ENCODE assay signal across 8 cellular contexts in the genomic region with DNA sequence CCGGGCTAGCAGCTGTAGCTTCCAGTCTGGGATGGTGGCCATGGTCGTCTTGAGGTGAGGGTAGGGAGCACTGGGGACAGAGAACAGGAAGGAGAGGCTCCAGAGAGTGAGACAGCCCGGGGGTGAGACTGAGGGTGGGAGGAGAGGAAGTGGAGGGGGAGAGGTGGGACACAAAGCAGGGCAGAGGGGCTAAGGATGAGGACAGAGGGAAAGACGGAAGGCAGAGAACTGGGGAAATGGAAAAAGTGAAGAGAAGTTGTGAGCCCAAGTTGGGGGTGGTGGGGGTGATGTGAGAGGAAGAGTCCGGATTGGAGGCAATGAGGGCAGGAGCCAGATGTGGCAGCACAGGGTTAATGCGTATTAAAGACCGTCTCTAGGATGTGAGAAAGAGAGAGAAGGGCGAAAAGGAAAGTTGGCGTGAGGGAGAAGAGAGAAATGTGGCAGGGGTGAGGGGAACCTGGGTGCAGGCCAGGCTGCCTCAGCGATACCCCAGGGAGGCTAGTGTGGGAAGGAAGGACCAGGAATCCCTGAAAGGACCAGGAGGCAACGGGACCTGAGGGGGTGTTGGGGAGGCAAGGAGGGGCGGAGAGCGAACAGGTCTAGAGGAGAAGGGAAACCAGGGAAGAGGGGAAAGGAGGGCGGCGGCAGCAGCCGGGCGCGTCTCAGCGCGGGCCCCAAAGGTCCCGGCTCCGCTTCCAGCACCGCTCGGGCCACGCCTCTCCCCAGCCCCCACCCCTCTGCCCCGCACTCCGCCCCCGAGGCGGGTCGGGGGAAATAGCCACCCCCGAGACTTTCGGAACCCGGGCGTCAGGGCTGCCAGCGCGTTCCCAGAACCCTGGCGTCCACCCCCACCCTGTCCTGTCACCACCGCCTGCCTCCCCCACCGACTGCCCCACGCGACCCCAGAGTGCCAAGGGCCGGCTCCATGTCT. TPM values are rescaled to one million over a fixed set of nuclear protein-coding genes. Genes with fewer than 3 reads are reported as not detected.
DNase-seq lines count a peak whose midpoint lies in the region; ATAC-seq and TF ChIP-seq lines count a peak whose summit lies in the region.

A gene with protein sequence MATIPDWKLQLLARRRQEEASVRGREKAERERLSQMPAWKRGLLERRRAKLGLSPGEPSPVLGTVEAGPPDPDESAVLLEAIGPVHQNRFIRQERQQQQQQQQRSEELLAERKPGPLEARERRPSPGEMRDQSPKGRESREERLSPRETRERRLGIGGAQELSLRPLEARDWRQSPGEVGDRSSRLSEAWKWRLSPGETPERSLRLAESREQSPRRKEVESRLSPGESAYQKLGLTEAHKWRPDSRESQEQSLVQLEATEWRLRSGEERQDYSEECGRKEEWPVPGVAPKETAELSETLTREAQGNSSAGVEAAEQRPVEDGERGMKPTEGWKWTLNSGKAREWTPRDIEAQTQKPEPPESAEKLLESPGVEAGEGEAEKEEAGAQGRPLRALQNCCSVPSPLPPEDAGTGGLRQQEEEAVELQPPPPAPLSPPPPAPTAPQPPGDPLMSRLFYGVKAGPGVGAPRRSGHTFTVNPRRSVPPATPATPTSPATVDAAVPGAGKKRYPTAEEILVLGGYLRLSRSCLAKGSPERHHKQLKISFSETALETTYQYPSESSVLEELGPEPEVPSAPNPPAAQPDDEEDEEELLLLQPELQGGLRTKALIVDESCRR (minus strand): TSS at position 669 of the 931 bp plus-strand sequence. CDS start 627 bp downstream, at position 42.

- peaks cover 17% of the 10 kb centered on the region for H3F3A ChIP-seq in GM23338 (replicated peaks; ENCODE audit: low read depth)

- peak within 1 kb of the TSS; percentile 94 for H2AFZ ChIP-seq in GM23338
- no peak within 1 kb of the TSS for H2AFZ ChIP-seq in OCI-LY7 (ENCODE audit: low read length)

- DNase-seq in Ammon's horn (ENCODE audit: low spot score) (peak; percentile 50), GM23338 (ENCODE audit: low spot score) (peak; percentile 69), OCI-LY7 (ENCODE audit: low spot score) (peak; percentile 76), fibroblast of gingiva (ENCODE audit: low read depth) (peak; percentile 77)
- peak; percentile 86 to 87 for DNase-seq in activated T-cell treated with anti-CD3 and anti-CD28 coated beads, Interleukin-2, amount 50 U/mL, for 72 hours
- DNase-seq in natural killer cell treated with Interleukin-12 subunit alpha and Interleukin-12 subunit beta and Interleukin-15 and Interleukin-18, amount 100 ng/mL, for 72 hours (ENCODE audit: low spot score), result peak; percentile 84
- peak; percentile 55 to 83 (median 73) for DNase-seq in stimulated activated naive CD4-positive, alpha-beta T cell (lab: John Stamatoyannopoulos, UW)

- CTCF ChIA-PET in OCI-LY7 (lab: Charles Lee; ENCODE audit: unreplicated experiment), result no interaction called here

- peak within 1 kb of the TSS; percentile 84 for H3K27ac Mint-ChIP-seq in GM23338
- peak within 1 kb of the TSS; percentile 95 for H3K27ac Mint-ChIP-seq in activated T-cell treated with anti-CD3 and anti-CD28 coated beads, Interleukin-2, amount 50 U/mL, for 72 hours
- H3K27ac Mint-ChIP-seq in natural killer cell treated with Interleukin-12 subunit alpha and Interleukin-12 subunit beta and Interleukin-15 and Interleukin-18, amount 100 ng/mL, for 72 hours, result peak within 1 kb of the TSS; percentile 98

- peaks cover 71% of the 10 kb centered on the region for H3K4me1 Mint-ChIP-seq in GM23338
- H3K4me1 Mint-ChIP-seq in activated T-cell treated with anti-CD3 and anti-CD28 coated beads, Interleukin-2, amount 50 U/mL, for 72 hours (ENCODE audit: low read depth), result peaks cover 40% of the 10 kb centered on the region
- H3K4me1 Mint-ChIP-seq in natural killer cell treated with Interleukin-12 subunit alpha and Interleukin-12 subunit beta and Interleukin-15 and Interleukin-18, amount 100 ng/mL, for 72 hours (ENCODE audit: low read depth in 2 of 2), result peaks cover 57 to 68% of the 10 kb centered on the region in 2 donors

- POLR2A ChIA-PET in OCI-LY7 (lab: Charles Lee), result interaction anchor here (1.5 to 2.7 kb wide), 2 partner anchors 31 to 34 kb away, joined by 4 to 14 read pairs; a partner anchor contains a TSS

- H3K9me3 ChIP-seq in OCI-LY7 (ENCODE audit: low read length), result no peaks in the 10 kb centered on the region

- H3K9me2 ChIP-seq in GM23338 (ENCODE audit: insufficient read depth) (no peaks in the 10 kb centered on the region), OCI-LY7 (ENCODE audit: insufficient read depth, low read length) (no peaks in the 10 kb centered on the region)

- H3K79me2 ChIP-seq in GM23338 (replicated peaks; ENCODE audit: insufficient read depth) (peaks cover 22% of the 10 kb centered on the region), OCI-LY7 (ENCODE audit: insufficient read depth, low read depth, low read length) (peaks cover 86% of the 10 kb centered on the region)

- no peaks in the 10 kb centered on the region for H3K36me3 ChIP-seq in GM23338 (ENCODE audit: insufficient read depth)
- peaks cover 48% of the 10 kb centered on the region for H3K36me3 ChIP-seq in OCI-LY7 (ENCODE audit: insufficient read depth, low read length)

- H3K4me1 ChIP-seq in GM23338 (ENCODE audit: insufficient read depth), result peaks cover 52% of the 10 kb centered on the region
- H3K4me1 ChIP-seq in OCI-LY7 (ENCODE audit: insufficient read depth, low read length, poor library complexity, severe bottlenecking), result peaks cover 35% of the 10 kb centered on the region

- TSS peak; percentile 62 for BruUV-seq in OCI-LY7 (replicated peaks; lab: Mats Ljungman, UMichigan)

- H3K9me3 Mint-ChIP-seq in GM23338, result no peaks in the 10 kb centered on the region; the same call in 2 of the 3 replicates
- H3K9me3 Mint-ChIP-seq in activated T-cell treated with anti-CD3 and anti-CD28 coated beads, Interleukin-2, amount 50 U/mL, for 72 hours, result no peaks in the 10 kb centered on the region
- no peaks in the 10 kb centered on the region for H3K9me3 Mint-ChIP-seq in natural killer cell treated with Interleukin-12 subunit alpha and Interleukin-12 subunit beta and Interleukin-15 and Interleukin-18, amount 100 ng/mL, for 72 hours

- TF ChIP-seq CTCF in GM23338 (conservative IDR thresholded peaks at IDR 0.05; ENCODE audit: low read depth in 2 of 2) (no peak), OCI-LY7 (conservative IDR thresholded peaks at IDR 0.05; ENCODE audit: low read length) (no peak)

- peaks cover 37% of the 10 kb centered on the region for H3K27me3 Mint-ChIP-seq in GM23338 (ENCODE audit: insufficient read depth, low read depth, poor library complexity)
- H3K27me3 Mint-ChIP-seq in activated T-cell treated with anti-CD3 and anti-CD28 coated beads, Interleukin-2, amount 50 U/mL, for 72 hours (ENCODE audit: low read depth), result no peaks in the 10 kb centered on the region
- H3K27me3 Mint-ChIP-seq in natural killer cell treated with Interleukin-12 subunit alpha and Interleukin-12 subunit beta and Interleukin-15 and Interleukin-18, amount 100 ng/mL, for 72 hours, result no peaks in the 10 kb centered on the region

- H3K27me3 ChIP-seq in GM23338 (ENCODE audit: insufficient read depth), result 0 out of 2 replicates have a peak, but pooled peaks cover 5% of the 10 kb centered on the region

- peaks cover 19% of the 10 kb centered on the region for H3K36me3 Mint-ChIP-seq in GM23338 (ENCODE audit: low read depth)
- peaks cover 33 to 40% of the 10 kb centered on the region in 2 donors for H3K36me3 Mint-ChIP-seq in activated T-cell treated with anti-CD3 and anti-CD28 coated beads, Interleukin-2, amount 50 U/mL, for 72 hours (ENCODE audit: insufficient read depth in 2 of 2)
- H3K36me3 Mint-ChIP-seq in natural killer cell treated with Interleukin-12 subunit alpha and Interleukin-12 subunit beta and Interleukin-15 and Interleukin-18, amount 100 ng/mL, for 72 hours, result peaks cover 44% of the 10 kb centered on the region

- peak within 1 kb of the TSS; percentile 81 for H3K4me3 Mint-ChIP-seq in GM23338
- H3K4me3 Mint-ChIP-seq in activated T-cell treated with anti-CD3 and anti-CD28 coated beads, Interleukin-2, amount 50 U/mL, for 72 hours, result peak within 1 kb of the TSS; percentile 96 to 98
- peak within 1 kb of the TSS; percentile 100 for H3K4me3 Mint-ChIP-seq in natural killer cell treated with Interleukin-12 subunit alpha and Interleukin-12 subunit beta and Interleukin-15 and Interleukin-18, amount 100 ng/mL, for 72 hours

- intact Hi-C loops in OCI-LY7 (cut with micrococcal nuclease; ENCODE audit: unreplicated experiment), result loop anchor here (5.0 to 10.0 kb wide), 2 partner anchors 69 to 809 kb away; a partner anchor contains a TSS

- ATAC-seq in GM23338, result peak; percentile 44
- ATAC-seq in activated T-cell treated with anti-CD3 and anti-CD28 coated beads, Interleukin-2, amount 50 U/mL, for 72 hours (replicated peaks in 1 of 2), result peak; percentile 44 to 56
- peak; percentile 61 to 69 for ATAC-seq in natural killer cell treated with Interleukin-12 subunit alpha and Interleukin-12 subunit beta and Interleukin-15 and Interleukin-18, amount 100 ng/mL, for 72 hours
- ATAC-seq in GM21367 (IDR thresholded peaks at IDR 0.05; ENCODE audit: unreplicated experiment), result no peak

- H3K4me2 ChIP-seq in GM23338 (peak within 1 kb of the TSS; percentile 98), OCI-LY7 (ENCODE audit: low read length) (peak within 1 kb of the TSS; percentile 99)

- H4K20me1 ChIP-seq in GM23338 (replicated peaks; ENCODE audit: insufficient read depth), result no peaks in the 10 kb centered on the region
- peaks cover 13% of the 10 kb centered on the region; the same call in 1 of the 2 replicates for H4K20me1 ChIP-seq in OCI-LY7 (ENCODE audit: insufficient read depth, low read length)

- H3K27ac ChIP-seq in GM23338 (ENCODE audit: low read depth) (peak within 1 kb of the TSS; percentile 59; the same call in 1 of the 2 replicates), OCI-LY7 (ENCODE audit: low read depth, low read length, poor library complexity, severe bottlenecking) (peak within 1 kb of the TSS; percentile 95)

- H3K4me3 ChIP-seq in GM23338 (peak within 1 kb of the TSS; percentile 99), OCI-LY7 (ENCODE audit: low read depth, low read length, poor library complexity, severe bottlenecking) (peak within 1 kb of the TSS; percentile 95)

TF ChIP-seq in GM23338, 12 proteins besides CTCF, POLR2A, EP300 and RAD21:
- TF ChIP-seq NANOG (IDR thresholded peaks at IDR 0.05; ENCODE audit: borderline replicate concordance) (no peak), POLR2AphosphoS5 (IDR thresholded peaks at IDR 0.05; ENCODE audit: low read depth) (0 out of 2 replicates have a peak, but pooled peaks have one; percentile 45)

RNA-seq across cellular contexts. Expression of the gene that starts here (rescaled TPM):
- 18.2 and 19.2 TPM in 2 replicates for total RNA-seq in GM23338 (2014; rRNA removed; shearing (Covaris generic))
- 17.1 and 21.2 TPM in 2 replicates for polyA plus RNA-seq in GM23338 (2016; fragmentation: Nextera tagmentation; extraction: Ambion mirVana)
- total RNA-seq in OCI-LY7 (2014; rRNA removed; shearing (Covaris generic)), result 65.2 and 66.9 TPM in 2 replicates
- 106 and 109 TPM in 2 replicates for total RNA-seq in OCI-LY7 (2022)
- 100 to 1,000 TPM; 179 to 200 TPM for total RNA-seq in activated T-cell treated with anti-CD3 and anti-CD28 coated beads, Interleukin-2, amount 50 U/mL, for 72 hours
- 100 to 1,000 TPM; 168 to 271 TPM for total RNA-seq in natural killer cell treated with Interleukin-12 subunit alpha and Interleukin-12 subunit beta and Interleukin-15 and Interleukin-18, amount 100 ng/mL, for 72 hours
